14 cellular contexts compared by ENCODE assay signal in genomic region chr6:100296810-100297544, GRCh38.
DNase-seq lines count a peak whose midpoint lies in the region; ATAC-seq, FAIRE-seq and TF ChIP-seq lines count a peak whose summit lies in the region.
"Had no signal": no experiment of that assay in that cellular context is flagged by ENCODE, and none has a peak within 500 bp of the region (broad histone marks: within the 10 kb centered on the region; RNA-seq: fewer than 3 reads in every experiment).

No MANE protein-coding gene starts in this region.

- H3K4me1 ChIP-seq in SK-N-SH (ENCODE audit: control insufficient read depth in 1 of 2, insufficient read depth in 2 of 2, low read depth in 1 of 2, low read length in 1 of 2): peaks cover 0 to 24% of the 10 kb centered on the region in 2 experiments; a peak in 3 of 4 replicates
- H3K4me1 ChIP-seq: BLaER1 treated with 17β-estradiol and CSF1 and Interleukin-3, amounts not matched to agents 10 nM and 100 nM; colonic mucosa; right atrium auricular region had no signal

- peak in 1 of 2 experiments; percentile 80; a peak in 2 of 4 replicates for TF ChIP-seq EP300 in SK-N-SH (IDR thresholded peaks at IDR 0.05; ENCODE audit: borderline replicate concordance in 1 of 2, low read depth in 1 of 2, low read length in 1 of 2)

- FAIRE-seq in HTR-8/SVneo (lab: Jason Lieb, UNC): no peak
- FAIRE-seq: H1, TTC549 had no signal

- no peak overlapping the region for H3K27ac ChIP-seq in AG04450 (ENCODE audit: low read depth, low read length)
- H3K27ac ChIP-seq in SK-N-SH (ENCODE audit: low read depth in 2 of 2, low read length in 1 of 2): peak overlapping the region in 1 of 2 experiments; percentile 91; a peak in 2 of 4 replicates
- H3K27ac ChIP-seq: BLaER1 treated with 17β-estradiol and CSF1 and Interleukin-3, amounts not matched to agents 10 nM and 100 nM; colonic mucosa; right atrium auricular region had no signal

- peak overlapping the region; percentile 39 for H3K4me2 ChIP-seq in SK-N-SH
- H3K4me2 ChIP-seq: BLaER1 treated with 17β-estradiol and CSF1 and Interleukin-3, amounts not matched to agents 10 nM and 100 nM had no signal

- H3K79me2 ChIP-seq in SK-N-SH (ENCODE audit: insufficient read depth): no peaks in the 10 kb centered on the region

- DNase-seq in AG04450 (ENCODE audit: low read depth, low spot score): peak; percentile 41
- peak; percentile 27 for DNase-seq in HTR-8/SVneo (ENCODE audit: insufficient read length, low spot score)
- DNase-seq in SK-N-SH: no peak
- DNase-seq in fibroblast of villous mesenchyme (ENCODE audit: low read depth): peak; percentile 71
- no peak for DNase-seq in NK-92 treated with Interleukin-12 subunit alpha and Interleukin-12 subunit beta, amount 100 ng/mL, for 24 hours (lab: John Stamatoyannopoulos, UW)
- DNase-seq in pons (ENCODE audit: low spot score): no peak
- DNase-seq in GM13976 (ENCODE audit: low spot score): no peak
- DNase-seq: colonic mucosa, NCI-H524 treated with DMSO at 0.1 percent for 48 hours had no signal

- CTCF ChIA-PET in AG04450 (lab: Charles Lee): interaction anchor here (1.1 kb wide), 1 partner anchor 13 kb away, joined by 3 read pairs; no protein-coding TSS in a partner anchor
- CTCF ChIA-PET in SK-N-SH (lab: Yijun Ruan, JAX): no interaction called here

- no peaks in the 10 kb centered on the region for H3K27me3 ChIP-seq in AG04450 (ENCODE audit: control insufficient read depth, insufficient read depth, low read length)
- H3K27me3 ChIP-seq in SK-N-SH (ENCODE audit: insufficient read depth): no peaks in the 10 kb centered on the region
- H3K27me3 ChIP-seq: BLaER1 treated with 17β-estradiol and CSF1 and Interleukin-3, amounts not matched to agents 10 nM and 100 nM; colonic mucosa; right atrium auricular region had no signal

- H3K4me3 ChIP-seq in AG04450 (ENCODE audit: low read depth, low read length) (no peak overlapping the region), SK-N-SH (ENCODE audit: low read depth in 2 of 2, low read length in 1 of 2) (peak overlapping the region in 1 of 2 experiments; percentile 16; a peak in 1 of 4 replicates), fibroblast of villous mesenchyme (ENCODE audit: low read depth, low read length) (no peak overlapping the region)
- H3K4me3 ChIP-seq: BLaER1 treated with 17β-estradiol and CSF1 and Interleukin-3, amounts not matched to agents 10 nM and 100 nM; colonic mucosa; right atrium auricular region had no signal

- WGBS in SK-N-SH (ENCODE audit: low lambda C conversion rate): 37% methylated on average over 3 of the region's 3 CpGs

- H3F3A ChIP-seq in SK-N-SH (replicated peaks; ENCODE audit: insufficient read depth): peaks cover 39% of the 10 kb centered on the region

- no peak overlapping the region for H2AFZ ChIP-seq in SK-N-SH (ENCODE audit: low read depth)

- no peaks in the 10 kb centered on the region for H3K9me2 ChIP-seq in SK-N-SH

- no peak for TF ChIP-seq CTCF in AG04450 (IDR thresholded peaks at IDR 0.05; ENCODE audit: low read depth, low read length)
- no peak for TF ChIP-seq CTCF in SK-N-SH (IDR thresholded peaks at IDR 0.05)
- TF ChIP-seq CTCF in fibroblast of villous mesenchyme (IDR thresholded peaks at IDR 0.05; ENCODE audit: insufficient read depth, low read depth, low read length): no peak
- TF ChIP-seq CTCF in GM13976 (IDR thresholded peaks at IDR 0.05; ENCODE audit: borderline replicate concordance, control extremely low read depth, extremely low read depth, insufficient read depth, missing control alignments): no peak

- in situ Hi-C loops in GM13976 (cut with MboI; ENCODE audit: low sequenced_read_pairs, unreplicated experiment): no loop called here

- no peak for ATAC-seq in HG03571 (IDR thresholded peaks at IDR 0.05; ENCODE audit: unreplicated experiment)

- no peaks in the 10 kb centered on the region for H3K36me3 ChIP-seq in SK-N-SH (replicated peaks in 1 of 2; ENCODE audit: control insufficient read depth in 1 of 2, insufficient read depth in 2 of 2, low read length in 1 of 2)
- H3K36me3 ChIP-seq: BLaER1 treated with 17β-estradiol and CSF1 and Interleukin-3, amounts not matched to agents 10 nM and 100 nM; colonic mucosa; right atrium auricular region had no signal

- no peaks in the 10 kb centered on the region for H4K20me1 ChIP-seq in SK-N-SH (ENCODE audit: insufficient read depth)
- H4K20me1 ChIP-seq: BLaER1 treated with 17β-estradiol and CSF1 and Interleukin-3, amounts not matched to agents 10 nM and 100 nM had no signal

- H3K9me3 ChIP-seq in AG04450 (ENCODE audit: control insufficient read depth, insufficient read depth, low read length) (no peaks in the 10 kb centered on the region), SK-N-SH (no peaks in the 10 kb centered on the region)
- H3K9me3 ChIP-seq: BLaER1 treated with 17β-estradiol and CSF1 and Interleukin-3, amounts not matched to agents 10 nM and 100 nM; colonic mucosa; right atrium auricular region had no signal

- TF ChIP-seq RAD21 in SK-N-SH (IDR thresholded peaks at IDR 0.05; ENCODE audit: low read length): no peak

- H3K9ac ChIP-seq in SK-N-SH: peak overlapping the region; percentile 24; the same call in 1 of the 2 replicates
- H3K9ac ChIP-seq: BLaER1 treated with 17β-estradiol and CSF1 and Interleukin-3, amounts not matched to agents 10 nM and 100 nM had no signal

- POLR2A ChIA-PET in AG04450 (lab: Yijun Ruan, JAX) (no interaction called here), SK-N-SH (lab: Yijun Ruan, JAX) (no interaction called here)

TF ChIP-seq in SK-N-SH, 30 proteins besides CTCF, POLR2A, EP300 and RAD21 (continues in another document):
- TF ChIP-seq TAF1 (IDR thresholded peaks at IDR 0.05; ENCODE audit: borderline replicate concordance, low read depth, low read length) (no peak), MEF2A (IDR thresholded peaks at IDR 0.05; ENCODE audit: borderline replicate concordance, low read depth) (no peak; the same call in 1 of the 2 replicates), IRF3 (IDR thresholded peaks at IDR 0.05; ENCODE audit: low read depth, low read length) (no peak), JUND (IDR thresholded peaks at IDR 0.05) (peak; percentile 94), NFIC (IDR thresholded peaks at IDR 0.05; ENCODE audit: borderline replicate concordance) (peak; percentile 62; the same call in 1 of the 2 replicates), SMC3 (IDR thresholded peaks at IDR 0.05; ENCODE audit: low read depth, low read length) (no peak), RCOR1 (IDR thresholded peaks at IDR 0.05; ENCODE audit: low read length) (no peak), PBX3 (IDR thresholded peaks at IDR 0.05) (peak; percentile 93), YY1 (IDR thresholded peaks at IDR 0.05; ENCODE audit: low read depth) (no peak), USF2 (IDR thresholded peaks at IDR 0.05; ENCODE audit: borderline replicate concordance, low read depth, low read length) (no peak), RFX5 (IDR thresholded peaks at IDR 0.05; ENCODE audit: low read length) (no peak), ZBTB33 (IDR thresholded peaks at IDR 0.05; ENCODE audit: borderline replicate concordance, low read depth) (no peak), GATA2 (CRISPR knock-in tag; IDR thresholded peaks at IDR 0.05) (no peak), ELF1 (IDR thresholded peaks at IDR 0.05) (0 out of 2 replicates have a peak, but pooled peaks have one; percentile 13), MXI1 (IDR thresholded peaks at IDR 0.05; ENCODE audit: low read depth, low read length) (no peak)

Comparison
In these comparisons a context has a peak if more than half of its experiments do, and no peak if none do; other contexts are left out.
1. DNase-seq: peak in AG04450 (single experiment), HTR-8/SVneo (single experiment) and fibroblast of villous mesenchyme (single experiment); none in SK-N-SH (single experiment), NK-92 treated with Interleukin-12 subunit alpha and Interleukin-12 subunit beta, amount 100 ng/mL, for 24 hours (single experiment), pons (single experiment) and GM13976 (single experiment).